Comparison of ENCODE assay signal across 8 cellular contexts in the genomic region with DNA sequence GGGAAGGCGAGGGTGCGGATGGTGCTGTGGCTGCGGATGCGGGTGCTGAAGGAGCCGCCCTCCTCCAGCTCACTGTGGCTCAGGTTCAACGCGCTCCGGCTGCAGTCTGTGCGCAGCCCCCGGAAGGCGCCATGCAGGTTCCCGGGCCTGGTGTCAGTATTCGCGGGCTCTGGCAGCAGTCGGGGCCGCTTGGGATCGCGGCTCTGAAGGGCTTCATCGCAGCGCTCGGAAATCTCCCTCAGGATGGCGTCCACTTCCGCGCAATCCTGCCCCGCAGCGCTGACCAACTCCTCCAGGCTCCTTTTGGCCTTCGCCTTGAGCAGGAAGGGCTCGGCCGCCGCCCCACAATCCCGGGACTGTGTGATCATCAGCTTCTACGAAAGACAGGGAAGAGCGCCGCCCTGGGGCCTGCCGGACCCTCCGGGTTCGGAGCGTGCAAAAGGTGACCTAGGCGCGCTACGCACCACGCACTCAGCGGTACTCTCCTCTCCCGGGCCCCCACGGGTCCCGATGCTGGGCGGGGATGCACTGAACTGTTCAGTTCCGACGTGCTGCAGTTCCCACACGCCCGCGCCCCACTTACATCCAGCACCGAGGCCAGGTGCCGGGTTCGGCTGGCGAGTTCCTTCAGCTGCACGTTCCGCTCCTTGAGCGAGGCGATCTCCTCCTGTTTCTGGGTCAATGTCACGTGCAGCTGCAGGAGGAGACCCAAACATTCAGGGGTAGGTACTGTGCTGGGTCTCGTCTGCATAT. TPM values are rescaled to one million over a fixed set of nuclear protein-coding genes. Genes with fewer than 3 reads are reported as not detected.
DNase-seq lines count a peak whose midpoint lies in the region; ATAC-seq and TF ChIP-seq lines count a peak whose summit lies in the region.

No MANE protein-coding gene starts in this region.

- no peak for TF ChIP-seq POLR2A in esophagus squamous epithelium (IDR thresholded peaks at IDR 0.05)

- CTCF ChIA-PET in HEK293T (lab: Yijun Ruan, JAX) = no interaction called here

- H3K9me3 ChIP-seq in esophagus squamous epithelium = no peaks in the 10 kb centered on the region

- peak; percentile 45 for ATAC-seq in SK-N-SH treated with all-trans-retinoic acid at 6 μM for 48 hours
- peak; percentile 37 for ATAC-seq in omental fat pad (ENCODE audit: low FRiP score)
- no peak for ATAC-seq in HG02763 (IDR thresholded peaks at IDR 0.05; ENCODE audit: unreplicated experiment)

- intact Hi-C loops in esophagus squamous epithelium (cut with DNase I) = no loop called here

- 14 to 43% methylated on average over 3 to 25 of the region's 62 CpGs for WGBS in esophagus squamous epithelium, 2 donors

- H3K4me3 ChIP-seq in esophagus squamous epithelium = peak overlapping the region; percentile 3 to 57 (median 32)

- peaks cover 0 to 32% (median 8%) of the 10 kb centered on the region in 3 donors for H3K4me1 ChIP-seq in esophagus squamous epithelium

- TF ChIP-seq CTCF in esophagus squamous epithelium (IDR thresholded peaks at IDR 0.05) = no peak
- no peak for TF ChIP-seq CTCF in omental fat pad (IDR thresholded peaks at IDR 0.05)

- peaks cover 0 to 81% (median 27%) of the 10 kb centered on the region in 4 donors for H3K27me3 ChIP-seq in esophagus squamous epithelium

- no peaks in the 10 kb centered on the region for H3K36me3 ChIP-seq in esophagus squamous epithelium

- DNase-seq in DMS53 treated with DMSO at 0.1 percent for 48 hours (lab: John Stamatoyannopoulos, UW; ENCODE audit: unreplicated experiment) (peak; percentile 68), esophagus squamous epithelium (lab: John Stamatoyannopoulos, UW) (no peak), omental fat pad (ENCODE audit: low spot score) (no peak), SIG-M5 (lab: John Stamatoyannopoulos, UW) (no peak), SW480 (ENCODE audit: low spot score) (no peak), HEK293T (ENCODE audit: extremely low spot score) (no peak)

- POLR2A ChIA-PET in HEK293T (lab: Yijun Ruan, JAX) = no interaction called here

- no peak overlapping the region for H3K27ac ChIP-seq in esophagus squamous epithelium

TF ChIP-seq in SK-N-SH treated with all-trans-retinoic acid at 6 μM for 48 hours, 23 proteins besides CTCF, POLR2A, EP300 and RAD21 (continues in another document):
- TF ChIP-seq ZFP30 (CRISPR knock-in tag; IDR thresholded peaks at IDR 0.05) (no peak), CSDC2 (CRISPR knock-in tag; IDR thresholded peaks at IDR 0.05) (no peak), RARB (CRISPR knock-in tag; IDR thresholded peaks at IDR 0.05) (no peak), SNAI2 (CRISPR knock-in tag; IDR thresholded peaks at IDR 0.05) (no peak)
- TF ChIP-seq, protein P1, sequence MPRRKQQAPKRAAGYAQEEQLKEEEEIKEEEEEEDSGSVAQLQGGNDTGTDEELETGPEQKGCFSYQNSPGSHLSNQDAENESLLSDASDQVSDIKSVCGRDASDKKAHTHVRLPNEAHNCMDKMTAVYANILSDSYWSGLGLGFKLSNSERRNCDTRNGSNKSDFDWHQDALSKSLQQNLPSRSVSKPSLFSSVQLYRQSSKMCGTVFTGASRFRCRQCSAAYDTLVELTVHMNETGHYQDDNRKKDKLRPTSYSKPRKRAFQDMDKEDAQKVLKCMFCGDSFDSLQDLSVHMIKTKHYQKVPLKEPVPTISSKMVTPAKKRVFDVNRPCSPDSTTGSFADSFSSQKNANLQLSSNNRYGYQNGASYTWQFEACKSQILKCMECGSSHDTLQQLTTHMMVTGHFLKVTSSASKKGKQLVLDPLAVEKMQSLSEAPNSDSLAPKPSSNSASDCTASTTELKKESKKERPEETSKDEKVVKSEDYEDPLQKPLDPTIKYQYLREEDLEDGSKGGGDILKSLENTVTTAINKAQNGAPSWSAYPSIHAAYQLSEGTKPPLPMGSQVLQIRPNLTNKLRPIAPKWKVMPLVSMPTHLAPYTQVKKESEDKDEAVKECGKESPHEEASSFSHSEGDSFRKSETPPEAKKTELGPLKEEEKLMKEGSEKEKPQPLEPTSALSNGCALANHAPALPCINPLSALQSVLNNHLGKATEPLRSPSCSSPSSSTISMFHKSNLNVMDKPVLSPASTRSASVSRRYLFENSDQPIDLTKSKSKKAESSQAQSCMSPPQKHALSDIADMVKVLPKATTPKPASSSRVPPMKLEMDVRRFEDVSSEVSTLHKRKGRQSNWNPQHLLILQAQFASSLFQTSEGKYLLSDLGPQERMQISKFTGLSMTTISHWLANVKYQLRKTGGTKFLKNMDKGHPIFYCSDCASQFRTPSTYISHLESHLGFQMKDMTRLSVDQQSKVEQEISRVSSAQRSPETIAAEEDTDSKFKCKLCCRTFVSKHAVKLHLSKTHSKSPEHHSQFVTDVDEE (CRISPR knock-in tag; IDR thresholded peaks at IDR 0.05) = no peak
- TF ChIP-seq, protein P2, sequence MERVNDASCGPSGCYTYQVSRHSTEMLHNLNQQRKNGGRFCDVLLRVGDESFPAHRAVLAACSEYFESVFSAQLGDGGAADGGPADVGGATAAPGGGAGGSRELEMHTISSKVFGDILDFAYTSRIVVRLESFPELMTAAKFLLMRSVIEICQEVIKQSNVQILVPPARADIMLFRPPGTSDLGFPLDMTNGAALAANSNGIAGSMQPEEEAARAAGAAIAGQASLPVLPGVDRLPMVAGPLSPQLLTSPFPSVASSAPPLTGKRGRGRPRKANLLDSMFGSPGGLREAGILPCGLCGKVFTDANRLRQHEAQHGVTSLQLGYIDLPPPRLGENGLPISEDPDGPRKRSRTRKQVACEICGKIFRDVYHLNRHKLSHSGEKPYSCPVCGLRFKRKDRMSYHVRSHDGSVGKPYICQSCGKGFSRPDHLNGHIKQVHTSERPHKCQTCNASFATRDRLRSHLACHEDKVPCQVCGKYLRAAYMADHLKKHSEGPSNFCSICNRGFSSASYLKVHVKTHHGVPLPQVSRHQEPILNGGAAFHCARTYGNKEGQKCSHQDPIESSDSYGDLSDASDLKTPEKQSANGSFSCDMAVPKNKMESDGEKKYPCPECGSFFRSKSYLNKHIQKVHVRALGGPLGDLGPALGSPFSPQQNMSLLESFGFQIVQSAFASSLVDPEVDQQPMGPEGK (CRISPR knock-in tag; IDR thresholded peaks at IDR 0.05; ENCODE audit: borderline replicate concordance) = no peak

TF ChIP-seq in HEK293T, 16 proteins besides CTCF, POLR2A, EP300 and RAD21:
- TF ChIP-seq LEF1 (IDR thresholded peaks at IDR 0.05; ENCODE audit: borderline replicate concordance) = no peak
- TF ChIP-seq ARNT (IDR thresholded peaks at IDR 0.05) = no peak
- TF ChIP-seq, protein P3, sequence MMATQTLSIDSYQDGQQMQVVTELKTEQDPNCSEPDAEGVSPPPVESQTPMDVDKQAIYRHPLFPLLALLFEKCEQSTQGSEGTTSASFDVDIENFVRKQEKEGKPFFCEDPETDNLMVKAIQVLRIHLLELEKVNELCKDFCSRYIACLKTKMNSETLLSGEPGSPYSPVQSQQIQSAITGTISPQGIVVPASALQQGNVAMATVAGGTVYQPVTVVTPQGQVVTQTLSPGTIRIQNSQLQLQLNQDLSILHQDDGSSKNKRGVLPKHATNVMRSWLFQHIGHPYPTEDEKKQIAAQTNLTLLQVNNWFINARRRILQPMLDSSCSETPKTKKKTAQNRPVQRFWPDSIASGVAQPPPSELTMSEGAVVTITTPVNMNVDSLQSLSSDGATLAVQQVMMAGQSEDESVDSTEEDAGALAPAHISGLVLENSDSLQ (IDR thresholded peaks at IDR 0.05) = no peak
- TF ChIP-seq FOXK2 (IDR thresholded peaks at IDR 0.05) = no peak
- no peak for TF ChIP-seq L3MBTL2 (conservative IDR thresholded peaks at IDR 0.05)

RNA-seq across cellular contexts. Expression of a gene that starts 6.5 kb away (rescaled TPM):
- total RNA-seq in esophagus squamous epithelium (not detected), omental fat pad (not detected)

RNA-seq across cellular contexts. Expression of a gene that starts 12.8 kb away (rescaled TPM):
- total RNA-seq in esophagus squamous epithelium (1 to 10 TPM in 3 of 4 donors, under 1 TPM in 1; 0.95 to 1.6 (median 1.1) TPM), omental fat pad (not detected)

RNA-seq across cellular contexts. Expression of a gene that starts 47.6 kb away (rescaled TPM):
- total RNA-seq in esophagus squamous epithelium = not detected
- total RNA-seq in omental fat pad = not detected
